ENCODE assay signal across 8 cellular contexts in genomic region chr4:40621592-40622512, GRCh38. TPM values are rescaled to one million over a fixed set of nuclear protein-coding genes. Genes with fewer than 3 reads are reported as not detected.
DNase-seq lines count a peak whose midpoint lies in the region; ATAC-seq and TF ChIP-seq lines count a peak whose summit lies in the region.

No MANE protein-coding gene starts in this region.

- DNase-seq in GM06990 (ENCODE audit: extremely low read depth, insufficient read length) (peak; percentile 69), HS-27A (ENCODE audit: low read depth) (peak; percentile 20), SJSA1 (ENCODE audit: low read depth in 1 of 2, low spot score in 2 of 2) (peak; percentile 18 to 48), fibroblast of peridontal ligament (ENCODE audit: extremely low read depth) (peak; percentile 99), ovary (peak; percentile 32 to 84 (median 57)), cerebellar cortex (ENCODE audit: low spot score) (no peak)
- no peak for DNase-seq in stimulated activated CD4-positive, alpha-beta T cell treated with anti-CD3 and anti-CD28 coated beads, Interleukin-4, amount 100 ng/mL, for 4 hours

- H3K27me3 ChIP-seq in GM06990 (replicated peaks; ENCODE audit: control insufficient read depth, insufficient read depth, low read length) (no peaks in the 10 kb centered on the region), SJSA1 (replicated peaks) (no peaks in the 10 kb centered on the region), ovary (no peaks in the 10 kb centered on the region)

- H3K4me1 ChIP-seq in SJSA1 (replicated peaks) (peaks cover 8% of the 10 kb centered on the region; the same call in 1 of the 2 replicates), ovary (ENCODE audit: insufficient read depth) (no peaks in the 10 kb centered on the region)

- 67 to 73% (median 70%) methylated on average over 13 of the region's 13 CpGs for WGBS in ovary, 3 donors

- TF ChIP-seq EP300 in ovary (IDR thresholded peaks at IDR 0.05), result no peak

- H3K4me3 ChIP-seq in GM06990 (replicated peaks; ENCODE audit: low read depth, low read length) (peak overlapping the region; percentile 43), SJSA1 (no peak overlapping the region), ovary (no peak overlapping the region)

- peaks cover 3% of the 10 kb centered on the region for H3K36me3 ChIP-seq in GM06990 (ENCODE audit: control insufficient read depth, insufficient read depth, low read length)
- H3K36me3 ChIP-seq in SJSA1, result no peaks in the 10 kb centered on the region
- H3K36me3 ChIP-seq in ovary, result no peaks in the 10 kb centered on the region

- no peak for TF ChIP-seq POLR2A in ovary (IDR thresholded peaks at IDR 0.05)

- intact Hi-C loops in ovary (cut with DNase I), result no loop called here

- no peak overlapping the region for H3K27ac ChIP-seq in SJSA1
- no peak overlapping the region for H3K27ac ChIP-seq in ovary

- peak; percentile 57 for ATAC-seq in GM21515 (IDR thresholded peaks at IDR 0.05; ENCODE audit: unreplicated experiment)

- H3K9me3 ChIP-seq in SJSA1 (replicated peaks) (no peaks in the 10 kb centered on the region), ovary (no peaks in the 10 kb centered on the region)

- TF ChIP-seq CTCF in GM06990 (IDR thresholded peaks at IDR 0.05; ENCODE audit: insufficient read depth, low read length, poor library complexity, severe bottlenecking) (no peak), ovary (IDR thresholded peaks at IDR 0.05) (no peak)

RNA-seq across cellular contexts. Expression of gene RBM47, which starts 7.8 kb away (rescaled TPM):
- total RNA-seq in SJSA1 (2014; rRNA removed; shearing (Covaris generic)), result 0.13 TPM in 1 of 2 replicates, not detected in the other
- total RNA-seq in ovary, result 10 to 100 TPM in 4 of 7 donors, 1 to 10 TPM in 3; 4.2 to 92.8 (median 14.3) TPM
- polyA plus RNA-seq in ovary, result 10 to 100 TPM in 1 of 2 donors, 1 to 10 TPM in 1; 2.7 to 10.3 TPM

Comparison
In these comparisons a context has a peak if more than half of its experiments do, and no peak if none do; other contexts are left out.
1. DNase-seq: peak in GM06990 (single experiment), HS-27A (single experiment), SJSA1 (2 of 2), fibroblast of peridontal ligament (single experiment) and ovary (5 of 5); none in stimulated activated CD4-positive, alpha-beta T cell treated with anti-CD3 and anti-CD28 coated beads, Interleukin-4, amount 100 ng/mL, for 4 hours (0 of 2) and cerebellar cortex (single experiment).